ENCODE assay signal across 30 cellular contexts in genomic region chr14:51066576-51066975, GRCh38.
"Had no signal": no experiment of that assay in that cellular context is flagged by ENCODE, and none has a peak within 500 bp of the region (broad histone marks: within the 10 kb centered on the region; RNA-seq: fewer than 3 reads in every experiment).

No MANE protein-coding gene starts in this region.

- H3K4me1 Mint-ChIP-seq: immature natural killer cell; naive thymus-derived CD8-positive, alpha-beta T cell; stimulated activated effector memory CD8-positive, alpha-beta T cell treated with anti-CD3 and anti-CD28 coated beads, Interleukin-12 subunit alpha, Interleukin-12 subunit beta, amount 100 ng/mL, for 72 hours had no signal

- H3K36me3 ChIP-seq: colonic mucosa, esophagus squamous epithelium, heart right ventricle, left ventricle myocardium inferior, lower lobe of right lung, prostate gland, right atrium auricular region, stomach, tibial artery had no signal

- H3K4me3 ChIP-seq: colonic mucosa, esophagus squamous epithelium, heart right ventricle, left ventricle myocardium inferior, lower lobe of right lung, prostate gland, right atrium auricular region, stomach, testis, tibial artery had no signal

- H3K27ac Mint-ChIP-seq: dendritic cell treated with granulocyte-macrophage colony-stimulating factor and Interleukin-4, amounts not matched to agents 40 ng/mL and 50 ng/mL, for 4 days; effector memory CD8-positive, alpha-beta T cell; immature natural killer cell; naive thymus-derived CD8-positive, alpha-beta T cell; nephron progenitor cell; stimulated activated effector memory CD8-positive, alpha-beta T cell treated with anti-CD3 and anti-CD28 coated beads, Interleukin-12 subunit alpha, Interleukin-12 subunit beta, amount 100 ng/mL, for 72 hours; type B pancreatic cell had no signal

- H3K4me3 Mint-ChIP-seq: dendritic cell treated with granulocyte-macrophage colony-stimulating factor and Interleukin-4, amounts not matched to agents 40 ng/mL and 50 ng/mL, for 4 days; effector memory CD8-positive, alpha-beta T cell; immature natural killer cell; naive thymus-derived CD8-positive, alpha-beta T cell; nephron progenitor cell; stimulated activated effector memory CD8-positive, alpha-beta T cell treated with anti-CD3 and anti-CD28 coated beads, Interleukin-12 subunit alpha, Interleukin-12 subunit beta, amount 100 ng/mL, for 72 hours; type B pancreatic cell had no signal

- FAIRE-seq: endometrium, urothelium cell line had no signal

- H3K27me3 ChIP-seq: colonic mucosa, esophagus squamous epithelium, heart right ventricle, right atrium auricular region, stomach, testis, tibial artery had no signal

- H3K4me1 ChIP-seq: colonic mucosa, esophagus squamous epithelium, heart right ventricle, left ventricle myocardium inferior, lower lobe of right lung, prostate gland, right atrium auricular region, stomach, tibial artery had no signal

- H3K36me3 Mint-ChIP-seq: stimulated activated effector memory CD8-positive, alpha-beta T cell treated with anti-CD3 and anti-CD28 coated beads, Interleukin-12 subunit alpha, Interleukin-12 subunit beta, amount 100 ng/mL, for 72 hours had no signal

- DNase-seq: colonic mucosa; effector memory CD8-positive, alpha-beta T cell; erythroblast; esophagus squamous epithelium; foreskin melanocyte; glutamatergic neuron; heart right ventricle; immature natural killer cell; islet precursor cell; kidney glomerular epithelial cell; left colon; left ventricle myocardium inferior; lower lobe of right lung; naive thymus-derived CD8-positive, alpha-beta T cell; nephron progenitor cell; nucleus accumbens; stimulated activated CD4-positive, alpha-beta T cell treated with anti-CD3 and anti-CD28 coated beads, Interleukin-2, amount 100 ng/mL, for 24 hours; stimulated activated CD4-positive, alpha-beta T cell treated with anti-CD3 and anti-CD28 coated beads, Interleukin-4, amount 100 ng/mL, for 24 hours; stimulated activated naive CD4-positive, alpha-beta T cell treated with Interleukin-2 at 50 U/mL for 16 hours; stomach; testis; tibial artery had no signal

- H3K27ac ChIP-seq: colonic mucosa, esophagus squamous epithelium, heart right ventricle, left ventricle myocardium inferior, lower lobe of right lung, prostate gland, right atrium auricular region, stomach, testis, tibial artery had no signal

- H3K27me3 Mint-ChIP-seq: dendritic cell treated with granulocyte-macrophage colony-stimulating factor and Interleukin-4, amounts not matched to agents 40 ng/mL and 50 ng/mL, for 4 days had no signal

- H3K9me3 ChIP-seq: colonic mucosa, esophagus squamous epithelium, lower lobe of right lung, prostate gland, testis, tibial artery had no signal

- ATAC-seq: effector memory CD8-positive, alpha-beta T cell; heart right ventricle; left colon; lower lobe of right lung; naive thymus-derived CD8-positive, alpha-beta T cell; sciatic nerve; stimulated activated effector memory CD8-positive, alpha-beta T cell treated with anti-CD3 and anti-CD28 coated beads, Interleukin-12 subunit alpha, Interleukin-12 subunit beta, amount 100 ng/mL, for 72 hours had no signal
